ENCODE assay signal across 1 cellular context in the genomic region with DNA sequence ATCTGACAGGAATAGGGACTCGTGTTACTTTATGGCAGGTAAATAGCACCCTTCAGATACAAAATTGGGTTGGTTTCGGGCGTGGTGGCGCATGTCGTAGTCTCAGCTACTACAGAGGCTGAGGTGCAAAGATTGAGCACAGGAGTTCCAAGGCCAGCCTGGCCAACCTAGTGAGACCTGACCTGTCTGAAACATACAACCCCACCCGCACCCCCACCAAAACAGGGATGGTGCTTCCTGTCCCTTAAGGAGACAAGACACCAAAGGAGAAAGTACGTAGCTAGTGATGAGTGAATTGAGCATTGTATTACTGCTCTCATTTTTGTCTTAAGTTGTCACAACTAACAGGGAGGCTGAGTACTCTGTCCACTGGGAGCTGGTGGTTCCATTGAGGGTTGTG.
TF ChIP-seq lines count a peak whose summit lies in the region.

No MANE protein-coding gene starts in this region.

TF ChIP-seq in HCT116, 20 proteins besides CTCF, POLR2A, EP300 and RAD21:
- TF ChIP-seq, protein P1, sequence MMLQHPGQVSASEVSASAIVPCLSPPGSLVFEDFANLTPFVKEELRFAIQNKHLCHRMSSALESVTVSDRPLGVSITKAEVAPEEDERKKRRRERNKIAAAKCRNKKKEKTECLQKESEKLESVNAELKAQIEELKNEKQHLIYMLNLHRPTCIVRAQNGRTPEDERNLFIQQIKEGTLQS (IDR thresholded peaks at IDR 0.05), result no peak
- TF ChIP-seq, protein P2, sequence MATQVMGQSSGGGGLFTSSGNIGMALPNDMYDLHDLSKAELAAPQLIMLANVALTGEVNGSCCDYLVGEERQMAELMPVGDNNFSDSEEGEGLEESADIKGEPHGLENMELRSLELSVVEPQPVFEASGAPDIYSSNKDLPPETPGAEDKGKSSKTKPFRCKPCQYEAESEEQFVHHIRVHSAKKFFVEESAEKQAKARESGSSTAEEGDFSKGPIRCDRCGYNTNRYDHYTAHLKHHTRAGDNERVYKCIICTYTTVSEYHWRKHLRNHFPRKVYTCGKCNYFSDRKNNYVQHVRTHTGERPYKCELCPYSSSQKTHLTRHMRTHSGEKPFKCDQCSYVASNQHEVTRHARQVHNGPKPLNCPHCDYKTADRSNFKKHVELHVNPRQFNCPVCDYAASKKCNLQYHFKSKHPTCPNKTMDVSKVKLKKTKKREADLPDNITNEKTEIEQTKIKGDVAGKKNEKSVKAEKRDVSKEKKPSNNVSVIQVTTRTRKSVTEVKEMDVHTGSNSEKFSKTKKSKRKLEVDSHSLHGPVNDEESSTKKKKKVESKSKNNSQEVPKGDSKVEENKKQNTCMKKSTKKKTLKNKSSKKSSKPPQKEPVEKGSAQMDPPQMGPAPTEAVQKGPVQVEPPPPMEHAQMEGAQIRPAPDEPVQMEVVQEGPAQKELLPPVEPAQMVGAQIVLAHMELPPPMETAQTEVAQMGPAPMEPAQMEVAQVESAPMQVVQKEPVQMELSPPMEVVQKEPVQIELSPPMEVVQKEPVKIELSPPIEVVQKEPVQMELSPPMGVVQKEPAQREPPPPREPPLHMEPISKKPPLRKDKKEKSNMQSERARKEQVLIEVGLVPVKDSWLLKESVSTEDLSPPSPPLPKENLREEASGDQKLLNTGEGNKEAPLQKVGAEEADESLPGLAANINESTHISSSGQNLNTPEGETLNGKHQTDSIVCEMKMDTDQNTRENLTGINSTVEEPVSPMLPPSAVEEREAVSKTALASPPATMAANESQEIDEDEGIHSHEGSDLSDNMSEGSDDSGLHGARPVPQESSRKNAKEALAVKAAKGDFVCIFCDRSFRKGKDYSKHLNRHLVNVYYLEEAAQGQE (IDR thresholded peaks at IDR 0.05; ENCODE audit: low read depth), result no peak
- TF ChIP-seq ELF1 (IDR thresholded peaks at IDR 0.05; ENCODE audit: borderline replicate concordance, low read depth) (no peak), CBX3 (IDR thresholded peaks at IDR 0.05; ENCODE audit: low read depth) (no peak), JUND (IDR thresholded peaks at IDR 0.05) (no peak), EZH2 (IDR thresholded peaks at IDR 0.05) (no peak), EZH2phosphoT487 (IDR thresholded peaks at IDR 0.05; ENCODE audit: borderline replicate concordance) (no peak)
- TF ChIP-seq, protein P3, sequence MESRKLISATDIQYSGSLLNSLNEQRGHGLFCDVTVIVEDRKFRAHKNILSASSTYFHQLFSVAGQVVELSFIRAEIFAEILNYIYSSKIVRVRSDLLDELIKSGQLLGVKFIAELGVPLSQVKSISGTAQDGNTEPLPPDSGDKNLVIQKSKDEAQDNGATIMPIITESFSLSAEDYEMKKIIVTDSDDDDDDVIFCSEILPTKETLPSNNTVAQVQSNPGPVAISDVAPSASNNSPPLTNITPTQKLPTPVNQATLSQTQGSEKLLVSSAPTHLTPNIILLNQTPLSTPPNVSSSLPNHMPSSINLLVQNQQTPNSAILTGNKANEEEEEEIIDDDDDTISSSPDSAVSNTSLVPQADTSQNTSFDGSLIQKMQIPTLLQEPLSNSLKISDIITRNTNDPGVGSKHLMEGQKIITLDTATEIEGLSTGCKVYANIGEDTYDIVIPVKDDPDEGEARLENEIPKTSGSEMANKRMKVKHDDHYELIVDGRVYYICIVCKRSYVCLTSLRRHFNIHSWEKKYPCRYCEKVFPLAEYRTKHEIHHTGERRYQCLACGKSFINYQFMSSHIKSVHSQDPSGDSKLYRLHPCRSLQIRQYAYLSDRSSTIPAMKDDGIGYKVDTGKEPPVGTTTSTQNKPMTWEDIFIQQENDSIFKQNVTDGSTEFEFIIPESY (IDR thresholded peaks at IDR 0.05; ENCODE audit: extremely low read depth, insufficient replicate concordance, low read length), result no peak
- TF ChIP-seq, protein P4, sequence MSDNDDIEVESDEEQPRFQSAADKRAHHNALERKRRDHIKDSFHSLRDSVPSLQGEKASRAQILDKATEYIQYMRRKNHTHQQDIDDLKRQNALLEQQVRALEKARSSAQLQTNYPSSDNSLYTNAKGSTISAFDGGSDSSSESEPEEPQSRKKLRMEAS (IDR thresholded peaks at IDR 0.05), result no peak
